8 cellular contexts compared by ENCODE assay signal in genomic region chr11:84720706-84721402, GRCh38.
DNase-seq lines count a peak whose midpoint lies in the region; ATAC-seq and TF ChIP-seq lines count a peak whose summit lies in the region.

No MANE protein-coding gene starts in this region.

- H3K27ac ChIP-seq in duodenal mucosa (ENCODE audit: low read depth, low read length) (no peak overlapping the region), muscle layer of colon (ENCODE audit: low read depth, low read length) (no peak overlapping the region), uterus (no peak overlapping the region)

- H3K36me3 ChIP-seq in duodenal mucosa (ENCODE audit: control insufficient read depth in 1 of 2, insufficient read depth in 2 of 2, low read length in 2 of 2) (no peaks in the 10 kb centered on the region), muscle layer of colon (ENCODE audit: insufficient read depth, low read length) (no peaks in the 10 kb centered on the region), uterus (no peaks in the 10 kb centered on the region)

- peak overlapping the region; percentile 55 to 56 for H3K4me3 ChIP-seq in duodenal mucosa (ENCODE audit: low read depth in 1 of 2, low read length in 2 of 2)
- H3K4me3 ChIP-seq in muscle layer of colon (ENCODE audit: low read depth in 1 of 2, low read length in 2 of 2), result peak overlapping the region; percentile 54 to 57
- H3K4me3 ChIP-seq in uterus, result peak overlapping the region; percentile 37 to 38

- H3K9me3 ChIP-seq in duodenal mucosa (ENCODE audit: control insufficient read depth in 1 of 2, low read length in 2 of 2), result no peaks in the 10 kb centered on the region
- no peaks in the 10 kb centered on the region for H3K9me3 ChIP-seq in muscle layer of colon (ENCODE audit: low read length)
- no peaks in the 10 kb centered on the region for H3K9me3 ChIP-seq in uterus

- intact Hi-C loops in uterus (cut with DNase I; ENCODE audit: low total_unique reads), result no loop called here

- H3K9ac ChIP-seq in duodenal mucosa (ENCODE audit: low read depth in 1 of 2, low read length in 2 of 2), result no peak overlapping the region
- H3K9ac ChIP-seq in muscle layer of colon (ENCODE audit: low read length), result no peak overlapping the region

- H3K27me3 ChIP-seq in duodenal mucosa (ENCODE audit: control insufficient read depth in 1 of 2, insufficient read depth in 2 of 2, low read length in 2 of 2) (peaks cover 3 to 6% of the 10 kb centered on the region in 2 donors), muscle layer of colon (ENCODE audit: control insufficient read depth in 1 of 2, insufficient read depth in 2 of 2, low read length in 2 of 2) (no peaks in the 10 kb centered on the region), uterus (no peaks in the 10 kb centered on the region)

- no peaks in the 10 kb centered on the region for H3K4me1 ChIP-seq in duodenal mucosa (ENCODE audit: control insufficient read depth in 1 of 2, insufficient read depth in 2 of 2, low read length in 2 of 2)
- peaks cover 9% of the 10 kb centered on the region for H3K4me1 ChIP-seq in muscle layer of colon (ENCODE audit: insufficient read depth, low read length)
- no peaks in the 10 kb centered on the region for H3K4me1 ChIP-seq in uterus

- TF ChIP-seq CTCF in uterus (IDR thresholded peaks at IDR 0.05), result no peak

- ATAC-seq in GM19467 (IDR thresholded peaks at IDR 0.05; ENCODE audit: unreplicated experiment), result no peak

- TF ChIP-seq POLR2A in uterus (IDR thresholded peaks at IDR 0.05) (no peak), erythroblast (IDR thresholded peaks at IDR 0.05; ENCODE audit: low read length) (no peak)

- DNase-seq in CD1c-positive myeloid dendritic cell (ENCODE audit: extremely low spot score) (peak; percentile 26), NCI-H345 (lab: John Stamatoyannopoulos, UW) (peak; percentile 40), uterus (peak in 1 of 2 donors; percentile 19), NCI-H2107 treated with DMSO at 0.1 percent for 48 hours (lab: John Stamatoyannopoulos, UW; ENCODE audit: unreplicated experiment) (no peak), erythroblast (lab: John Stamatoyannopoulos, UW) (no peak)

Comparison
In these comparisons a context has a peak if more than half of its experiments do, and no peak if none do; other contexts are left out.
1. DNase-seq: peak in CD1c-positive myeloid dendritic cell (single experiment) and NCI-H345 (single experiment); none in NCI-H2107 treated with DMSO at 0.1 percent for 48 hours (single experiment) and erythroblast (0 of 2).
2. Peak in every context shown above with its lines, with median percentiles within 50 percentile points of each other: H3K4me3 ChIP-seq.